Comparison of ENCODE assay signal across 25 cellular contexts in the genomic region with DNA sequence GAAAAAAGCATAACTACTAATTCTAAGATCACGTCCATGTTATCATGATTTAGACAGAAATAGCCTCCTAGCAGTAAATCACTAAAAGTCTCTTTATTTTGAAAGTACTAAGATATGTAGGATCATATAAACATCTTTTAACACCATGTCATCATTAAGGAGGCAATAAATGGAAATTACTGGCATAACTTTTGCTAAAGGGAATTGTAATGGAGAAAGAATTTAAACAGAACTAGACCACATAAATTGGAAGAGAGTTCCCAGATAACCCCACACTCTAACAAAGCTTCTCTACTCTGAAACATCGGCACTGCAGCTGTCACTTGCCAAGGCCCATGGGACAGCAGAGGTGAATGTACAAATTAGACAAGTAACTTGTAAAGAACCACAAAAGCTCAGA.
"Had no signal": no experiment of that assay in that cellular context is flagged by ENCODE, and none has a peak within 500 bp of the region (broad histone marks: within the 10 kb centered on the region; RNA-seq: fewer than 3 reads in every experiment).

No MANE protein-coding gene starts in this region.

- H3K4me2 ChIP-seq: hepatocyte had no signal

- DNase-seq: activated B cell treated with CpG ODN at 0.5 μM for 24 hours; activated CD4-positive, alpha-beta T cell treated with anti-CD3 and anti-CD28 coated beads, Interleukin-2, amount 50 U/mL, for 1 hour; activated CD8-positive, alpha-beta T cell treated with anti-CD3 and anti-CD28 coated beads for 36 hours; activated gamma-delta T cell treated with Interleukin-2 at 50 U/mL for 16 hours; activated T-cell treated with anti-CD3 and anti-CD28 coated beads, Interleukin-2, amount 50 U/mL, for 4 hours; anterior cingulate cortex; body of pancreas; dermis blood vessel endothelial cell; effector CD4-positive, alpha-beta T cell; esophagus squamous epithelium; gastrocnemius medialis; left cardiac atrium; left ventricle myocardium superior; naive thymus-derived CD4-positive, alpha-beta T cell; nucleus accumbens; pancreas; psoas muscle; spleen; stimulated activated CD4-positive, alpha-beta T cell treated with anti-CD3 and anti-CD28 coated beads, Interleukin-2, amount 100 ng/mL, for 48 hours; stimulated activated naive CD4-positive, alpha-beta T cell treated with Interleukin-2 at 50 U/mL for 16 hours; testis; transverse colon had no signal

- H3K9me3 Mint-ChIP-seq: activated B cell treated with CpG ODN at 0.5 μM for 24 hours; activated CD8-positive, alpha-beta T cell treated with anti-CD3 and anti-CD28 coated beads for 36 hours; activated naive CD4-positive, alpha-beta T cell treated with anti-CD3 and anti-CD28 coated beads, Interleukin-2, amount 50 U/mL, for 24 hours; activated T-cell treated with anti-CD3 and anti-CD28 coated beads, Interleukin-2, amount 50 U/mL, for 4 hours; activated T-helper 17 cell treated with anti-CD3 and anti-CD28 coated beads, Interleukin-2, amount 50 U/mL, for 72 hours; naive thymus-derived CD4-positive, alpha-beta T cell had no signal

- H3K36me3 ChIP-seq: esophagus squamous epithelium, gastrocnemius medialis, pancreas, spleen, transverse colon had no signal

- H3K27me3 Mint-ChIP-seq: activated B cell treated with CpG ODN at 0.5 μM for 24 hours; activated CD8-positive, alpha-beta T cell treated with anti-CD3 and anti-CD28 coated beads for 36 hours; activated naive CD4-positive, alpha-beta T cell treated with anti-CD3 and anti-CD28 coated beads, Interleukin-2, amount 50 U/mL, for 24 hours; activated T-helper 17 cell treated with anti-CD3 and anti-CD28 coated beads, Interleukin-2, amount 50 U/mL, for 72 hours; naive thymus-derived CD4-positive, alpha-beta T cell had no signal

- H3K27ac Mint-ChIP-seq: activated B cell treated with CpG ODN at 0.5 μM for 24 hours; activated CD8-positive, alpha-beta T cell treated with anti-CD3 and anti-CD28 coated beads for 36 hours; activated naive CD4-positive, alpha-beta T cell treated with anti-CD3 and anti-CD28 coated beads, Interleukin-2, amount 50 U/mL, for 24 hours; activated T-helper 17 cell treated with anti-CD3 and anti-CD28 coated beads, Interleukin-2, amount 50 U/mL, for 72 hours had no signal

- H3K4me3 ChIP-seq: body of pancreas, esophagus squamous epithelium, gastrocnemius medialis, hepatocyte, pancreas, psoas muscle, spleen, testis, transverse colon had no signal

- H3K27me3 ChIP-seq: body of pancreas, esophagus squamous epithelium, gastrocnemius medialis, hepatocyte, pancreas, spleen, testis, transverse colon had no signal

- H3K4me1 ChIP-seq: gastrocnemius medialis, psoas muscle, testis had no signal

- H3K9me3 ChIP-seq: body of pancreas, esophagus squamous epithelium, gastrocnemius medialis, pancreas, psoas muscle, spleen, testis, transverse colon had no signal

- H3K27ac ChIP-seq: body of pancreas, esophagus squamous epithelium, gastrocnemius medialis, hepatocyte, psoas muscle, spleen, testis had no signal

- H3K4me3 Mint-ChIP-seq: activated B cell treated with CpG ODN at 0.5 μM for 24 hours; activated CD8-positive, alpha-beta T cell treated with anti-CD3 and anti-CD28 coated beads for 36 hours; activated naive CD4-positive, alpha-beta T cell treated with anti-CD3 and anti-CD28 coated beads, Interleukin-2, amount 50 U/mL, for 24 hours; activated T-cell treated with anti-CD3 and anti-CD28 coated beads, Interleukin-2, amount 50 U/mL, for 4 hours; activated T-helper 17 cell treated with anti-CD3 and anti-CD28 coated beads, Interleukin-2, amount 50 U/mL, for 72 hours; naive thymus-derived CD4-positive, alpha-beta T cell had no signal

- ATAC-seq: activated CD8-positive, alpha-beta T cell treated with anti-CD3 and anti-CD28 coated beads for 36 hours; activated T-cell treated with anti-CD3 and anti-CD28 coated beads, Interleukin-2, amount 50 U/mL, for 4 hours; activated T-helper 17 cell treated with anti-CD3 and anti-CD28 coated beads, Interleukin-2, amount 50 U/mL, for 72 hours; body of pancreas; gastrocnemius medialis; left cardiac atrium; left ventricle myocardium superior; naive thymus-derived CD4-positive, alpha-beta T cell; pancreas; psoas muscle had no signal

- H2AFZ ChIP-seq: hepatocyte had no signal
